27 cellular contexts compared by ENCODE assay signal in genomic region chr2:104250635-104251034, GRCh38.
"Had no signal": no experiment of that assay in that cellular context is flagged by ENCODE, and none has a peak within 500 bp of the region (broad histone marks: within the 10 kb centered on the region; RNA-seq: fewer than 3 reads in every experiment).

No MANE protein-coding gene starts in this region.

- ATAC-seq: HepG2, T-cell had no signal

- H3K9me3 ChIP-seq: MG63, Peyer's patch, SK-N-SH had no signal

- H2AFZ ChIP-seq: PC-9 had no signal

- H3K4me3 ChIP-seq: MG63, PC-9, Peyer's patch had no signal

- H3K4me1 ChIP-seq: Peyer's patch had no signal

- H3K9ac ChIP-seq: SK-N-SH had no signal

- FAIRE-seq: HepG2 had no signal

- H3K36me3 ChIP-seq: MG63, Peyer's patch had no signal

- DNase-seq: IMR-90, Karpas-422, KG1, MG63, NCI-H1092, NCI-H1105 treated with DMSO at 0.1 percent for 48 hours, NCI-H1417 treated with DMSO at 0.1 percent for 48 hours, NCI-H146, NCI-H1694 treated with DMSO at 0.1 percent for 48 hours, NCI-H1930, NCI-H2081, NCI-H2107, NCI-H226, NCI-H446, NCI-H510A, NCI-H524 treated with DMSO at 0.1 percent for 48 hours, NCI-H69, NCI-H774, OCI-M1, PC-9, Peyer's patch, SHP77, SK-N-SH, SW 1271, T-cell had no signal

- H3K4me2 ChIP-seq: PC-9, SK-N-SH had no signal

- H3K27me3 ChIP-seq: MG63, Peyer's patch had no signal

- H3K27ac ChIP-seq: PC-9, Peyer's patch, RWPE1 had no signal
